ENCODE assay signal across 1 cellular context in the genomic region with DNA sequence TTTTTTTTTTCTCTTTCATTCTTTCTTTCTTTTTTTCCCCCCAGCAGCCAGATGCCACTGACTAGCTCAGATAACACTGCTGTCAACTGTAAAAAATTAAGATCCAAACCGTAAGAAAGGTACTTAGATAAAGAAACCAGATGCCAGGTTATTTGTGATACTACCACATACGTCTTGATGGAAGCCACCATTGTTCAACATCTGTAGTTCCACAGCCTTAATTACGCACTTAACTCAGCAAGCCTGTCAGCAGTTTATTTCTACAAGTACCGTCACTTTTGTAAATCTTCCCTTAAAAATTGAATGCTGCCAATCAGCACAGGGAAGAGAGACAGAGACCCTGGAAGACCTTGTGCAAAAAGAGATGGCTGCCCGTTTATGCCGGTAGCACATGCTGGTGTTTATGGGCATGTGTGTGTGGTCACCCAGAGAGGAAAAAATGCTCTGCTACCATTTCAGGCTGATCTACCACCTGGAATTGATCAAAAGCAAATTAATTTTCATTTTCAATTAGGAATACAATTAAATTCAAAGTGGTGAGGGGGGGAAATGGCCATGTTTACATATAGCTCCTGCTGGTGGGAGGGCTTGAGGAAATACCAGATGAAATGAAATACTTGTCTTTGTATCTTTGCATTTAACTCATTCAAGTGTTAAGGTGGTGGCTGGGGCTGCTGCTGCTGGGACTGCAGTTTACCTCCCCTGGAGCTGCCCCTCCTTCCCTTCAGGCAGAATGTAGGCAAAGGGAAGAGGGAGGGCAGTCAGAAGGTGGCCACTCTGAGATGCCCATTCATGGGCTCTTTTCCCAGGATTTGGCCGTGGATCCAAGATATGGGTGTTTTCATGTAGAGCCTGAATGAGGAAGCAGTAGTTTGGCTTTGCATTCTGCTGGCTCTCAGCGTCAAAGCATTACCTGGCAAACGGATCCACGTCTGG.
TF ChIP-seq lines count a peak whose summit lies in the region.

No MANE protein-coding gene starts in this region.

TF ChIP-seq in WTC11, 78 proteins besides CTCF, POLR2A, EP300 and RAD21 (continued from another document):
- TF ChIP-seq, protein P1, sequence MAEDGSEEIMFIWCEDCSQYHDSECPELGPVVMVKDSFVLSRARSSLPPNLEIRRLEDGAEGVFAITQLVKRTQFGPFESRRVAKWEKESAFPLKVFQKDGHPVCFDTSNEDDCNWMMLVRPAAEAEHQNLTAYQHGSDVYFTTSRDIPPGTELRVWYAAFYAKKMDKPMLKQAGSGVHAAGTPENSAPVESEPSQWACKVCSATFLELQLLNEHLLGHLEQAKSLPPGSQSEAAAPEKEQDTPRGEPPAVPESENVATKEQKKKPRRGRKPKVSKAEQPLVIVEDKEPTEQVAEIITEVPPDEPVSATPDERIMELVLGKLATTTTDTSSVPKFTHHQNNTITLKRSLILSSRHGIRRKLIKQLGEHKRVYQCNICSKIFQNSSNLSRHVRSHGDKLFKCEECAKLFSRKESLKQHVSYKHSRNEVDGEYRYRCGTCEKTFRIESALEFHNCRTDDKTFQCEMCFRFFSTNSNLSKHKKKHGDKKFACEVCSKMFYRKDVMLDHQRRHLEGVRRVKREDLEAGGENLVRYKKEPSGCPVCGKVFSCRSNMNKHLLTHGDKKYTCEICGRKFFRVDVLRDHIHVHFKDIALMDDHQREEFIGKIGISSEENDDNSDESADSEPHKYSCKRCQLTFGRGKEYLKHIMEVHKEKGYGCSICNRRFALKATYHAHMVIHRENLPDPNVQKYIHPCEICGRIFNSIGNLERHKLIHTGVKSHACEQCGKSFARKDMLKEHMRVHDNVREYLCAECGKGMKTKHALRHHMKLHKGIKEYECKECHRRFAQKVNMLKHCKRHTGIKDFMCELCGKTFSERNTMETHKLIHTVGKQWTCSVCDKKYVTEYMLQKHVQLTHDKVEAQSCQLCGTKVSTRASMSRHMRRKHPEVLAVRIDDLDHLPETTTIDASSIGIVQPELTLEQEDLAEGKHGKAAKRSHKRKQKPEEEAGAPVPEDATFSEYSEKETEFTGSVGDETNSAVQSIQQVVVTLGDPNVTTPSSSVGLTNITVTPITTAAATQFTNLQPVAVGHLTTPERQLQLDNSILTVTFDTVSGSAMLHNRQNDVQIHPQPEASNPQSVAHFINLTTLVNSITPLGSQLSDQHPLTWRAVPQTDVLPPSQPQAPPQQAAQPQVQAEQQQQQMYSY (CRISPR knock-in tag; IDR thresholded peaks at IDR 0.05), result peak; percentile 29; the same call in 1 of the 2 replicates
- TF ChIP-seq, protein P2, sequence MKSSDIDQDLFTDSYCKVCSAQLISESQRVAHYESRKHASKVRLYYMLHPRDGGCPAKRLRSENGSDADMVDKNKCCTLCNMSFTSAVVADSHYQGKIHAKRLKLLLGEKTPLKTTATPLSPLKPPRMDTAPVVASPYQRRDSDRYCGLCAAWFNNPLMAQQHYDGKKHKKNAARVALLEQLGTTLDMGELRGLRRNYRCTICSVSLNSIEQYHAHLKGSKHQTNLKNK (CRISPR knock-in tag; IDR thresholded peaks at IDR 0.05), result no peak
- no peak for TF ChIP-seq RELA (CRISPR knock-in tag; IDR thresholded peaks at IDR 0.05; ENCODE audit: borderline replicate concordance)
- TF ChIP-seq, protein P3, sequence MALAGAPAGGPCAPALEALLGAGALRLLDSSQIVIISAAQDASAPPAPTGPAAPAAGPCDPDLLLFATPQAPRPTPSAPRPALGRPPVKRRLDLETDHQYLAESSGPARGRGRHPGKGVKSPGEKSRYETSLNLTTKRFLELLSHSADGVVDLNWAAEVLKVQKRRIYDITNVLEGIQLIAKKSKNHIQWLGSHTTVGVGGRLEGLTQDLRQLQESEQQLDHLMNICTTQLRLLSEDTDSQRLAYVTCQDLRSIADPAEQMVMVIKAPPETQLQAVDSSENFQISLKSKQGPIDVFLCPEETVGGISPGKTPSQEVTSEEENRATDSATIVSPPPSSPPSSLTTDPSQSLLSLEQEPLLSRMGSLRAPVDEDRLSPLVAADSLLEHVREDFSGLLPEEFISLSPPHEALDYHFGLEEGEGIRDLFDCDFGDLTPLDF (CRISPR knock-in tag; IDR thresholded peaks at IDR 0.05), result no peak
- TF ChIP-seq ZNF423 (CRISPR knock-in tag; IDR thresholded peaks at IDR 0.05), result no peak
TF ChIP-seq in WTC11: peak in this region for 2.
